2 cellular contexts compared by ENCODE assay signal in genomic region chr15:73922186-73923151, GRCh38.
A peak's percentile ranks its signal among the peaks of the same experiment; 100 is the strongest.
TF ChIP-seq lines count a peak whose summit lies in the region.

No MANE protein-coding gene starts in this region.

TF ChIP-seq in A549, 52 proteins besides CTCF, POLR2A, EP300 and RAD21:
- TF ChIP-seq NPAS2 (CRISPR knock-in tag; IDR thresholded peaks at IDR 0.05; ENCODE audit: borderline replicate concordance) (no peak), MAFK (IDR thresholded peaks at IDR 0.05; ENCODE audit: partially characterized antibody) (peak; percentile 73), USF2 (IDR thresholded peaks at IDR 0.05) (no peak), SMC3 (IDR thresholded peaks at IDR 0.05) (no peak), CHD2 (IDR thresholded peaks at IDR 0.05; ENCODE audit: low read length, partially characterized antibody) (no peak)

TF ChIP-seq in K562, 482 proteins besides CTCF, POLR2A, EP300 and RAD21:
- TF ChIP-seq HBP1 (CRISPR knock-in tag; IDR thresholded peaks at IDR 0.05) (no peak), ETS2 (tag; IDR thresholded peaks at IDR 0.05; ENCODE audit: borderline replicate concordance, poor library complexity, severe bottlenecking) (no peak), BCLAF1 (IDR thresholded peaks at IDR 0.05; ENCODE audit: borderline replicate concordance in 1 of 2, control insufficient read depth in 1 of 2, low read depth in 2 of 2, low read length in 1 of 2) (no peak), MAFK (IDR thresholded peaks at IDR 0.05; ENCODE audit: low read length) (0 out of 2 replicates have a peak, but pooled peaks have one; percentile 26), ZNF586 (CRISPR knock-in tag; conservative IDR thresholded peaks at IDR 0.05) (no peak), ELK1 (CRISPR knock-in tag; IDR thresholded peaks at IDR 0.05) (no peak), MAFG (tag; conservative IDR thresholded peaks at IDR 0.05) (peak; percentile 54; the same call in 1 of the 2 replicates), ZNF583 (CRISPR knock-in tag; IDR thresholded peaks at IDR 0.05) (no peak), RB1 (IDR thresholded peaks at IDR 0.05; ENCODE audit: low read depth) (no peak), MCM5 (IDR thresholded peaks at IDR 0.05; ENCODE audit: low read depth) (no peak), SMAD4 (CRISPR knock-in tag; conservative IDR thresholded peaks at IDR 0.05) (no peak), GABPB1 (CRISPR knock-in tag; IDR thresholded peaks at IDR 0.05) (no peak), PHF21A (IDR thresholded peaks at IDR 0.05; ENCODE audit: borderline replicate concordance, low read depth) (no peak), CCAR2 (IDR thresholded peaks at IDR 0.05; ENCODE audit: low read depth, low read length) (no peak), ZNF512 (tag; IDR thresholded peaks at IDR 0.05) (no peak), UBTF (IDR thresholded peaks at IDR 0.05; ENCODE audit: borderline replicate concordance in 1 of 2, low read depth in 2 of 2, low read length in 2 of 2) (no peak), ZNF780A (CRISPR knock-in tag; IDR thresholded peaks at IDR 0.05) (no peak), TCF15 (CRISPR knock-in tag; IDR thresholded peaks at IDR 0.05) (no peak), GATA2 (CRISPR knock-in tag; IDR thresholded peaks at IDR 0.05) (no peak), MLX (CRISPR knock-in tag; conservative IDR thresholded peaks at IDR 0.05) (no peak), ZNF75A (CRISPR knock-in tag; IDR thresholded peaks at IDR 0.05) (no peak), SREBF1 (IDR thresholded peaks at IDR 0.05; ENCODE audit: borderline replicate concordance, low read depth, low read length) (no peak), ZNF224 (CRISPR knock-in tag; IDR thresholded peaks at IDR 0.05) (no peak), C11orf30 (IDR thresholded peaks at IDR 0.05; ENCODE audit: low read depth) (peak; percentile 71), ZNF316 (IDR thresholded peaks at IDR 0.05) (peak; percentile 74), SMC3 (conservative IDR thresholded peaks at IDR 0.05; ENCODE audit: insufficient read depth, low read depth, low read length) (no peak), PHB2 (IDR thresholded peaks at IDR 0.05; ENCODE audit: low read depth) (no peak)
